In the genomic region with DNA sequence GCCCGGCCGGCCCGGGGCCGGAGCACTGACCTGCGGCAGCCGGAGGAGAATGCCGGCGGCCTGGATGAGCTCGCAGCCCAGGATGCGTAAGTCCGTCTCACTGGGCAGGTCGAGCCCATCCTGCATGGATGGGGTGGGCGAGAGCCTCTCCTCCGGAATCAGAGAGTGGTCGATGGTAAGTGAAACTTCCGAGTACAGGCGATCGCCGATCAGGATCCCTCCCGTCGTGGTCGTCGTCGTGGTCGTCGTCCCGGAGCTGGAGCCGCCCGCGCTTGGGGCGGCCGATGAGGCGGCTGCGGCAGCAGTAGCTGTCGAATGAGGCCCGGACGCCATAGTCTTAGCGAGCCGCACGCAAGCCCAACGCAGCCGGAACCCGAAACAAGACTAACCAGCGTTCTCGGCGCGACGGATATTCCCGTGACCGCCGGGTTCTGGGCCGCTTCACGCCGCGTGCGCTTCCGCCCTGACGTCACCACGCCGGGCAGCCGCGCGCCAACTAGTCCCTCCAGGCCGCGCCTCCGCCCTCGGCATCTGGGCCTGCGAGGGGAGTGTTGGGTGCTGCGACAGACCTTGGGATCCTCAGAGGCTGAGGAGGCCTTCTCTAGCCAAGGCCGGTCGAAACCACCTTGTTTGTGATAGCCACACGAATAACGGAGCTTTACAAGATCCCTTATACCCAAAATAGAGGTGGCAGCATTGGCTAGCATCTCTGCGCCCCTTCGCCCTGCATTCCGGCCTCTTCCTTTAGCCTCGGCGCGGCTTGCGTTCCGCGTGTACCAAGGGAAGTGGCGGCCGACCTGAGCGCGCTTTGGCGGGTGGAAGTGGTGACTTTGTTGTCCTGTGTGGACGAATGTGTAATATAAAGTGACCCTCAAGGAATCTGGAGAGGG, we compare ENCODE assay signal across 1 cellular context.
A peak's percentile ranks its signal among the peaks of the same experiment; 100 is the strongest.
TF ChIP-seq lines count a peak whose summit lies in the region.

A gene (minus strand): TSS at position 386 of the 890 bp plus-strand sequence. CDS start 53 bp downstream, at position 333.

TF ChIP-seq in HepG2, 621 proteins besides CTCF, POLR2A, EP300 and RAD21 (continued from another document and continues in another):
- TF ChIP-seq, protein P1, sequence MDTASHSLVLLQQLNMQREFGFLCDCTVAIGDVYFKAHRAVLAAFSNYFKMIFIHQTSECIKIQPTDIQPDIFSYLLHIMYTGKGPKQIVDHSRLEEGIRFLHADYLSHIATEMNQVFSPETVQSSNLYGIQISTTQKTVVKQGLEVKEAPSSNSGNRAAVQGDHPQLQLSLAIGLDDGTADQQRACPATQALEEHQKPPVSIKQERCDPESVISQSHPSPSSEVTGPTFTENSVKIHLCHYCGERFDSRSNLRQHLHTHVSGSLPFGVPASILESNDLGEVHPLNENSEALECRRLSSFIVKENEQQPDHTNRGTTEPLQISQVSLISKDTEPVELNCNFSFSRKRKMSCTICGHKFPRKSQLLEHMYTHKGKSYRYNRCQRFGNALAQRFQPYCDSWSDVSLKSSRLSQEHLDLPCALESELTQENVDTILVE (CRISPR knock-in tag; IDR thresholded peaks at IDR 0.05) = peak; percentile 93
- TF ChIP-seq KLF15 (CRISPR knock-in tag; IDR thresholded peaks at IDR 0.05; ENCODE audit: borderline replicate concordance) (peak; percentile 93; the same call in 1 of the 2 replicates), RFXAP (CRISPR knock-in tag; IDR thresholded peaks at IDR 0.05; ENCODE audit: borderline replicate concordance) (peak; percentile 85), MXD4 (CRISPR knock-in tag; IDR thresholded peaks at IDR 0.05) (peak; percentile 95), ZSCAN21 (CRISPR knock-in tag; IDR thresholded peaks at IDR 0.05; ENCODE audit: borderline replicate concordance) (peak; percentile 98), YEATS2 (CRISPR knock-in tag; IDR thresholded peaks at IDR 0.05; ENCODE audit: borderline replicate concordance) (peak; percentile 97), ZBTB3 (CRISPR knock-in tag; IDR thresholded peaks at IDR 0.05; ENCODE audit: borderline replicate concordance, low read depth) (peak; percentile 80), NR2F6 (IDR thresholded peaks at IDR 0.05) (no peak), NR2F6 (CRISPR knock-in tag; IDR thresholded peaks at IDR 0.05) (peak; percentile 76), ZKSCAN5 (CRISPR knock-in tag; IDR thresholded peaks at IDR 0.05) (peak; percentile 47; the same call in 1 of the 2 replicates), CHD2 (IDR thresholded peaks at IDR 0.05; ENCODE audit: low read depth, low read length) (peak; percentile 92), ELF3 (CRISPR knock-in tag; IDR thresholded peaks at IDR 0.05) (peak; percentile 93), HOXD1 (CRISPR knock-in tag; IDR thresholded peaks at IDR 0.05) (peak; percentile 95), DR1 (CRISPR knock-in tag; IDR thresholded peaks at IDR 0.05) (peak; percentile 99), ZNF891 (CRISPR knock-in tag; IDR thresholded peaks at IDR 0.05) (peak; percentile 73; the same call in 1 of the 2 replicates), CREB1 (IDR thresholded peaks at IDR 0.05) (peak; percentile 99), CREB1 (CRISPR knock-in tag; IDR thresholded peaks at IDR 0.05) (peak; percentile 98), SMARCE1 (IDR thresholded peaks at IDR 0.05; ENCODE audit: borderline replicate concordance) (no peak), GATAD1 (CRISPR knock-in tag; IDR thresholded peaks at IDR 0.05) (peak; percentile 93), GZF1 (CRISPR knock-in tag; IDR thresholded peaks at IDR 0.05) (peak; percentile 85), ZSCAN9 (CRISPR knock-in tag; IDR thresholded peaks at IDR 0.05; ENCODE audit: borderline replicate concordance) (peak; percentile 98), XBP1 (CRISPR knock-in tag; IDR thresholded peaks at IDR 0.05) (peak; percentile 94), KLF12 (CRISPR knock-in tag; IDR thresholded peaks at IDR 0.05; ENCODE audit: borderline replicate concordance) (peak; percentile 84; the same call in 1 of the 2 replicates), TOE1 (CRISPR knock-in tag; IDR thresholded peaks at IDR 0.05) (peak; percentile 12; the same call in 1 of the 2 replicates), SIN3A (IDR thresholded peaks at IDR 0.05; ENCODE audit: borderline replicate concordance, low read depth, low read length) (peak; percentile 96), ZFP1 (CRISPR knock-in tag; IDR thresholded peaks at IDR 0.05) (peak; percentile 74; the same call in 1 of the 2 replicates), ZNF30 (CRISPR knock-in tag; IDR thresholded peaks at IDR 0.05) (peak; percentile 78), SALL2 (CRISPR knock-in tag; IDR thresholded peaks at IDR 0.05) (peak; percentile 95), NR1H2 (CRISPR knock-in tag; IDR thresholded peaks at IDR 0.05; ENCODE audit: borderline replicate concordance, low read depth) (no peak), MLLT10 (CRISPR knock-in tag; IDR thresholded peaks at IDR 0.05) (no peak), RXRB (CRISPR knock-in tag; IDR thresholded peaks at IDR 0.05; ENCODE audit: borderline replicate concordance) (peak; percentile 89), ZNF207 (IDR thresholded peaks at IDR 0.05; ENCODE audit: borderline replicate concordance) (no peak), ZKSCAN1 (IDR thresholded peaks at IDR 0.05; ENCODE audit: low read length) (no peak), TEAD3 (CRISPR knock-in tag; optimal IDR thresholded peaks at IDR 0.05; ENCODE audit: borderline replicate concordance) (peak; percentile 94), HES4 (CRISPR knock-in tag; IDR thresholded peaks at IDR 0.05; ENCODE audit: borderline replicate concordance) (peak; percentile 97), REPIN1 (CRISPR knock-in tag; IDR thresholded peaks at IDR 0.05; ENCODE audit: borderline replicate concordance, low read depth) (peak; percentile 100), KDM1A (CRISPR knock-in tag; IDR thresholded peaks at IDR 0.05) (peak; percentile 36; the same call in 1 of the 2 replicates), TBP (CRISPR knock-in tag; IDR thresholded peaks at IDR 0.05) (peak; percentile 83; the same call in 1 of the 2 replicates), MZF1 (CRISPR knock-in tag; IDR thresholded peaks at IDR 0.05; ENCODE audit: borderline replicate concordance) (0 out of 2 replicates have a peak, but pooled peaks have one; percentile 17), RELA (CRISPR knock-in tag; IDR thresholded peaks at IDR 0.05) (peak; percentile 89; the same call in 1 of the 2 replicates), HDAC2 (CRISPR knock-in tag; IDR thresholded peaks at IDR 0.05) (peak; percentile 87), ZBTB7A (CRISPR knock-in tag; IDR thresholded peaks at IDR 0.05) (peak; percentile 81), SMAD9 (CRISPR knock-in tag; IDR thresholded peaks at IDR 0.05) (peak; percentile 98; the same call in 1 of the 2 replicates), PCBP1 (IDR thresholded peaks at IDR 0.05; ENCODE audit: borderline replicate concordance, low read depth, low read length) (peak; percentile 98)
- TF ChIP-seq, protein P2, sequence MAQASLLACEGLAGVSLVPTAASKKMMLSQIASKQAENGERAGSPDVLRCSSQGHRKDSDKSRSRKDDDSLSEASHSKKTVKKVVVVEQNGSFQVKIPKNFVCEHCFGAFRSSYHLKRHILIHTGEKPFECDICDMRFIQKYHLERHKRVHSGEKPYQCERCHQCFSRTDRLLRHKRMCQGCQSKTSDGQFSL (CRISPR knock-in tag; IDR thresholded peaks at IDR 0.05) = 0 out of 2 replicates have a peak, but pooled peaks have one; percentile 59
- TF ChIP-seq, protein P3, sequence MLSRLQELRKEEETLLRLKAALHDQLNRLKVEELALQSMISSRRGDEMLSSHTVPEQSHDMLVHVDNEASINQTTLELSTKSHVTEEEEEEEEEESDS (CRISPR knock-in tag; IDR thresholded peaks at IDR 0.05; ENCODE audit: borderline replicate concordance) = peak; percentile 91
- TF ChIP-seq, protein P4, sequence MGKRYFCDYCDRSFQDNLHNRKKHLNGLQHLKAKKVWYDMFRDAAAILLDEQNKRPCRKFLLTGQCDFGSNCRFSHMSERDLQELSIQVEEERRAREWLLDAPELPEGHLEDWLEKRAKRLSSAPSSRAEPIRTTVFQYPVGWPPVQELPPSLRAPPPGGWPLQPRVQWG (CRISPR knock-in tag; IDR thresholded peaks at IDR 0.05; ENCODE audit: borderline replicate concordance, low read depth) = 0 out of 2 replicates have a peak, but pooled peaks have one; percentile 54
- TF ChIP-seq, protein P5, sequence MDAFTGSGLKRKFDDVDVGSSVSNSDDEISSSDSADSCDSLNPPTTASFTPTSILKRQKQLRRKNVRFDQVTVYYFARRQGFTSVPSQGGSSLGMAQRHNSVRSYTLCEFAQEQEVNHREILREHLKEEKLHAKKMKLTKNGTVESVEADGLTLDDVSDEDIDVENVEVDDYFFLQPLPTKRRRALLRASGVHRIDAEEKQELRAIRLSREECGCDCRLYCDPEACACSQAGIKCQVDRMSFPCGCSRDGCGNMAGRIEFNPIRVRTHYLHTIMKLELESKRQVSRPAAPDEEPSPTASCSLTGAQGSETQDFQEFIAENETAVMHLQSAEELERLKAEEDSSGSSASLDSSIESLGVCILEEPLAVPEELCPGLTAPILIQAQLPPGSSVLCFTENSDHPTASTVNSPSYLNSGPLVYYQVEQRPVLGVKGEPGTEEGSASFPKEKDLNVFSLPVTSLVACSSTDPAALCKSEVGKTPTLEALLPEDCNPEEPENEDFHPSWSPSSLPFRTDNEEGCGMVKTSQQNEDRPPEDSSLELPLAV (CRISPR knock-in tag; conservative IDR thresholded peaks at IDR 0.05; ENCODE audit: low read depth) = 0 out of 2 replicates have a peak, but pooled peaks have one; percentile 89
- TF ChIP-seq, protein P6, sequence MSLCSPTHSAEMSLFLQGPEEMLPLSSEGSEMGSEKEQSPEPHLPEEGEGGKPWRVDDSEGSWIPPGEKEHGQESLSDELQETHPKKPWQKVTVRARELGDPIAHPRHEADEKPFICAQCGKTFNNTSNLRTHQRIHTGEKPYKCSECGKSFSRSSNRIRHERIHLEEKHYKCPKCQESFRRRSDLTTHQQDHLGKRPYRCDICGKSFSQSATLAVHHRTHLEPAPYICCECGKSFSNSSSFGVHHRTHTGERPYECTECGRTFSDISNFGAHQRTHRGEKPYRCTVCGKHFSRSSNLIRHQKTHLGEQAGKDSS (CRISPR knock-in tag; IDR thresholded peaks at IDR 0.05; ENCODE audit: borderline replicate concordance, low read depth) = peak; percentile 89
- TF ChIP-seq, protein P7, sequence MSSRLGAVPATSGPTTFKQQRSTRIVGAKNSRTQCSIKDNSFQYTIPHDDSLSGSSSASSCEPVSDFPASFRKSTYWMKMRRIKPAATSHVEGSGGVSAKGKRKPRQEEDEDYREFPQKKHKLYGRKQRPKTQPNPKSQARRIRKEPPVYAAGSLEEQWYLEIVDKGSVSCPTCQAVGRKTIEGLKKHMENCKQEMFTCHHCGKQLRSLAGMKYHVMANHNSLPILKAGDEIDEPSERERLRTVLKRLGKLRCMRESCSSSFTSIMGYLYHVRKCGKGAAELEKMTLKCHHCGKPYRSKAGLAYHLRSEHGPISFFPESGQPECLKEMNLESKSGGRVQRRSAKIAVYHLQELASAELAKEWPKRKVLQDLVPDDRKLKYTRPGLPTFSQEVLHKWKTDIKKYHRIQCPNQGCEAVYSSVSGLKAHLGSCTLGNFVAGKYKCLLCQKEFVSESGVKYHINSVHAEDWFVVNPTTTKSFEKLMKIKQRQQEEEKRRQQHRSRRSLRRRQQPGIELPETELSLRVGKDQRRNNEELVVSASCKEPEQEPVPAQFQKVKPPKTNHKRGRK (CRISPR knock-in tag; IDR thresholded peaks at IDR 0.05) = 0 out of 2 replicates have a peak, but pooled peaks have one; percentile 72
- TF ChIP-seq, protein P8, sequence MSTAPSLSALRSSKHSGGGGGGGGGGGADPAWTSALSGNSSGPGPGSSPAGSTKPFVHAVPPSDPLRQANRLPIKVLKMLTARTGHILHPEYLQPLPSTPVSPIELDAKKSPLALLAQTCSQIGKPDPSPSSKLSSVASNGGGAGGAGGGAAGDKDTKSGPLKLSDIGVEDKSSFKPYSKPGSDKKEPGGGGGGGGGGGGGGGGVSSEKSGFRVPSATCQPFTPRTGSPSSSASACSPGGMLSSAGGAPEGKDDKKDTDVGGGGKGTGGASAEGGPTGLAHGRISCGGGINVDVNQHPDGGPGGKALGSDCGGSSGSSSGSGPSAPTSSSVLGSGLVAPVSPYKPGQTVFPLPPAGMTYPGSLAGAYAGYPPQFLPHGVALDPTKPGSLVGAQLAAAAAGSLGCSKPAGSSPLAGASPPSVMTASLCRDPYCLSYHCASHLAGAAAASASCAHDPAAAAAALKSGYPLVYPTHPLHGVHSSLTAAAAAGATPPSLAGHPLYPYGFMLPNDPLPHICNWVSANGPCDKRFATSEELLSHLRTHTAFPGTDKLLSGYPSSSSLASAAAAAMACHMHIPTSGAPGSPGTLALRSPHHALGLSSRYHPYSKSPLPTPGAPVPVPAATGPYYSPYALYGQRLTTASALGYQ (CRISPR knock-in tag; IDR thresholded peaks at IDR 0.05) = peak; percentile 84
- TF ChIP-seq, protein P9, sequence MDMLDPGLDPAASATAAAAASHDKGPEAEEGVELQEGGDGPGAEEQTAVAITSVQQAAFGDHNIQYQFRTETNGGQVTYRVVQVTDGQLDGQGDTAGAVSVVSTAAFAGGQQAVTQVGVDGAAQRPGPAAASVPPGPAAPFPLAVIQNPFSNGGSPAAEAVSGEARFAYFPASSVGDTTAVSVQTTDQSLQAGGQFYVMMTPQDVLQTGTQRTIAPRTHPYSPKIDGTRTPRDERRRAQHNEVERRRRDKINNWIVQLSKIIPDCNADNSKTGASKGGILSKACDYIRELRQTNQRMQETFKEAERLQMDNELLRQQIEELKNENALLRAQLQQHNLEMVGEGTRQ (IDR thresholded peaks at IDR 0.05; ENCODE audit: low read depth, low read length) = no peak
- TF ChIP-seq, protein P9 (CRISPR knock-in tag; IDR thresholded peaks at IDR 0.05; ENCODE audit: borderline replicate concordance) = peak; percentile 57; the same call in 1 of the 2 replicates
- TF ChIP-seq, protein P10, sequence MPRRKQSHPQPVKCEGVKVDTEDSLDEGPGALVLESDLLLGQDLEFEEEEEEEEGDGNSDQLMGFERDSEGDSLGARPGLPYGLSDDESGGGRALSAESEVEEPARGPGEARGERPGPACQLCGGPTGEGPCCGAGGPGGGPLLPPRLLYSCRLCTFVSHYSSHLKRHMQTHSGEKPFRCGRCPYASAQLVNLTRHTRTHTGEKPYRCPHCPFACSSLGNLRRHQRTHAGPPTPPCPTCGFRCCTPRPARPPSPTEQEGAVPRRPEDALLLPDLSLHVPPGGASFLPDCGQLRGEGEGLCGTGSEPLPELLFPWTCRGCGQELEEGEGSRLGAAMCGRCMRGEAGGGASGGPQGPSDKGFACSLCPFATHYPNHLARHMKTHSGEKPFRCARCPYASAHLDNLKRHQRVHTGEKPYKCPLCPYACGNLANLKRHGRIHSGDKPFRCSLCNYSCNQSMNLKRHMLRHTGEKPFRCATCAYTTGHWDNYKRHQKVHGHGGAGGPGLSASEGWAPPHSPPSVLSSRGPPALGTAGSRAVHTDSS (CRISPR knock-in tag; conservative IDR thresholded peaks at IDR 0.05) = no peak
- TF ChIP-seq, protein P11, sequence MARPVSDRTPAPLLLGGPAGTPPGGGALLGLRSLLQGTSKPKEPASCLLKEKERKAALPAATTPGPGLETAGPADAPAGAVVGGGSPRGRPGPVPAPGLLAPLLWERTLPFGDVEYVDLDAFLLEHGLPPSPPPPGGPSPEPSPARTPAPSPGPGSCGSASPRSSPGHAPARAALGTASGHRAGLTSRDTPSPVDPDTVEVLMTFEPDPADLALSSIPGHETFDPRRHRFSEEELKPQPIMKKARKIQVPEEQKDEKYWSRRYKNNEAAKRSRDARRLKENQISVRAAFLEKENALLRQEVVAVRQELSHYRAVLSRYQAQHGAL (CRISPR knock-in tag; IDR thresholded peaks at IDR 0.05; ENCODE audit: not compliant biosample characterization) = peak; percentile 83
